In the genomic region with DNA sequence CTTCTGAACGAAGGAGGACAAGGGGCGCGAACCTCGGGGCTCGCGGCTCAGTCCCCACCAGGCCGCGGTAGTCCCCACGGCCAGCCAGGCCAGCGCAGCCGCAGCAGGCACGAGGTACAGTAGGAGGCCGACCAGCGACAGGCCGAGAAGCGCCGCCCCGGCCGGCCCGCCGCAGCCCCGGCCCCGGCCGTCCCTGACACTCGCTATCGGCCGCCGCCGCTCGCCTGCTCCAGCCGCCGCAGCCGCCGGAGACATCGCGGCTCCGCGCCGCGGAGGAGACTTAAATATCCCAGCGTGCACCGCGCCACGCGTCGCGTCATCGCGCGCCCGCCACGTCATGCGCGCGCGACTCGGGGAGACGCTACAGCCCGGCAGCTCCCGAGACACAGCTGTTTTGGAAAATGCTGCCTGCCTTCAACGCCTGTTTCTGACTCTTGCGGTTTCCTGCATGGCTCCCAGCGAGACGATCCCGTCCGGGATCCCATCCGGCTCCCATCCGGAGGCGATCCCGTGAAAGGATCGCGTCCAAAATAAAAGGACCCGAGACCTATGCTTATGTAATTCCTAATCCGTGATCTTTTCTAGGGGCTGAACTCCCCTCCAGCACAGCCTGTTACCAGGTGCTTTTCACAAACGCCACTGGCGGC, we compare ENCODE assay signal across 8 cellular contexts. TPM values are rescaled to one million over a fixed set of nuclear protein-coding genes. Genes with fewer than 3 reads are reported as not detected.
DNase-seq lines count a peak whose midpoint lies in the region; ATAC-seq and TF ChIP-seq lines count a peak whose summit lies in the region.
"Not testable (repeated sequence)": the region's sequence is repeated elsewhere in the genome, so short reads cannot be mapped to it uniquely, and the experiment has no call there.

No MANE protein-coding gene starts in this region.

- H3K27ac Mint-ChIP-seq in nephron progenitor cell, result peak overlapping the region; percentile 99

- TF ChIP-seq POLR2A in transverse colon (IDR thresholded peaks at IDR 0.05), result peak; percentile 26

- H3K36me3 ChIP-seq in HEK293 (ENCODE audit: control insufficient read depth in 2 of 2, insufficient read depth in 1 of 2, low read length in 2 of 2) (peaks cover 15 to 30% of the 10 kb centered on the region in 2 experiments), HUES64 (ENCODE audit: insufficient read depth, low read length) (peaks cover 29% of the 10 kb centered on the region), transverse colon (peaks cover 0 to 23% (median 10%) of the 10 kb centered on the region in 4 donors)

- POLR2A ChIA-PET in HEK293 (lab: Yijun Ruan, JAX), result not testable (repeated sequence)

- not testable (repeated sequence) for H3K4me1 ChIP-seq in HEK293 (ENCODE audit: control insufficient read depth, insufficient read depth, low read length); HUES64 (ENCODE audit: insufficient read depth, low read length); transverse colon

- TF ChIP-seq CTCF in HEK293 (tag by site-specific recombination; IDR thresholded peaks at IDR 0.05); astrocyte of the spinal cord (IDR thresholded peaks at IDR 0.05; ENCODE audit: low read depth, low read length); nephron progenitor cell (IDR thresholded peaks at IDR 0.05); transverse colon (IDR thresholded peaks at IDR 0.05): not testable (repeated sequence)

- CTCF ChIA-PET in HEK293 (lab: Yijun Ruan, JAX), result not testable (repeated sequence)

- intact Hi-C loops in Right ventricle myocardium inferior (cut with DNase I); transverse colon (cut with DNase I; ENCODE audit: low total_unique reads): not testable (repeated sequence)

- not testable (repeated sequence) for H3K27me3 Mint-ChIP-seq in nephron progenitor cell (ENCODE audit: low read depth, poor library complexity)

- not testable (repeated sequence) for TF ChIP-seq EP300 in transverse colon (IDR thresholded peaks at IDR 0.05; ENCODE audit: low read depth)

- peaks cover 24% of the 10 kb centered on the region for H3K36me3 Mint-ChIP-seq in nephron progenitor cell (ENCODE audit: low read depth)

- ATAC-seq in GM18502 (IDR thresholded peaks at IDR 0.05; ENCODE audit: poor library complexity, unreplicated experiment) (peak; percentile 84), Right ventricle myocardium inferior (peak; percentile 97)

- H3K27me3 ChIP-seq in HUES64 (ENCODE audit: insufficient read depth, low read length); transverse colon: not testable (repeated sequence)

- in situ Hi-C loops in astrocyte of the spinal cord (cut with HindIII; ENCODE audit: low sequenced_read_pairs); transverse colon (cut with MboI; ENCODE audit: low pct_ligation_motif_present in 1 of 4, low pct_unique_long_range_greater_than_20kb in 1 of 4, low sequenced_read_pairs in 3 of 4): not testable (repeated sequence)

- peak overlapping the region; percentile 91 for H3K4me3 Mint-ChIP-seq in nephron progenitor cell

- not testable (repeated sequence) for H3K9me3 ChIP-seq in HEK293 (ENCODE audit: control insufficient read depth, insufficient read depth, low read depth, low read length); HUES64 (ENCODE audit: insufficient read depth, low read depth, low read length); transverse colon

- peak; percentile 15 for DNase-seq in T-helper 9 cell
- DNase-seq in astrocyte of the spinal cord (ENCODE audit: low read depth, low spot score), result peak; percentile 9
- not testable (repeated sequence) for DNase-seq in Right ventricle myocardium inferior (ENCODE audit: missing footprints); transverse colon
- peak; percentile 66 for DNase-seq in nephron progenitor cell

- WGBS in HUES64, result under 1% methylated on average over 26 of the region's 76 CpGs
- WGBS in transverse colon (ENCODE audit: low coverage in 1 of 2), 2 donors, result no CpG with 5 or more reads among the region's 76 CpGs

- H3K9ac ChIP-seq in HUES64 (ENCODE audit: low read depth, low read length), result peak overlapping the region; percentile 86

- H3K27ac ChIP-seq in HEK293 (ENCODE audit: extremely low read depth, low read depth, low read length), result peak overlapping the region; percentile 31; the same call in 1 of the 2 replicates
- H3K27ac ChIP-seq in HUES64 (ENCODE audit: low read depth, low read length), result peak overlapping the region; percentile 70; the same call in 1 of the 2 replicates
- H3K27ac ChIP-seq in transverse colon, result peak overlapping the region; percentile 88 to 91 (median 90)

- H3K9me3 Mint-ChIP-seq in nephron progenitor cell, result not testable (repeated sequence)

- H3K4me3 ChIP-seq in HEK293 (ENCODE audit: low read depth, low read length) (peak overlapping the region; percentile 53), HUES64 (ENCODE audit: low read length) (peak overlapping the region; percentile 70), astrocyte of the spinal cord (ENCODE audit: low read depth, low read length) (peak overlapping the region; percentile 51), transverse colon (peak overlapping the region; percentile 53 to 73 (median 58))

- H3K4me1 Mint-ChIP-seq in nephron progenitor cell, result not testable (repeated sequence)

TF ChIP-seq in HEK293, 187 proteins besides CTCF, POLR2A, EP300 and RAD21:
- TF ChIP-seq, protein P1, sequence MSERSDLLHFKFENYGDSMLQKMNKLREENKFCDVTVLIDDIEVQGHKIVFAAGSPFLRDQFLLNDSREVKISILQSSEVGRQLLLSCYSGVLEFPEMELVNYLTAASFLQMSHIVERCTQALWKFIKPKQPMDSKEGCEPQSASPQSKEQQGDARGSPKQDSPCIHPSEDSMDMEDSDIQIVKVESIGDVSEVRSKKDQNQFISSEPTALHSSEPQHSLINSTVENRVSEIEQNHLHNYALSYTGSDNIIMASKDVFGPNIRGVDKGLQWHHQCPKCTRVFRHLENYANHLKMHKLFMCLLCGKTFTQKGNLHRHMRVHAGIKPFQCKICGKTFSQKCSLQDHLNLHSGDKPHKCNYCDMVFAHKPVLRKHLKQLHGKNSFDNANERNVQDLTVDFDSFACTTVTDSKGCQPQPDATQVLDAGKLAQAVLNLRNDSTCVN (tag by site-specific recombination; optimal IDR thresholded peaks at IDR 0.05), result peak; percentile 37
- 0 out of 2 replicates have a peak, but pooled peaks have one; percentile 32 for TF ChIP-seq ZSCAN30 (tag by site-specific recombination; IDR thresholded peaks at IDR 0.05)

RNA-seq across cellular contexts. Expression of a gene that starts 43.5 kb away (rescaled TPM):
- 29.1 TPM for polyA plus RNA-seq in HUES64 (2013, experiment 1 of 2)
- 31.0 TPM for polyA plus RNA-seq in HUES64 (2013, experiment 2 of 2)
- total RNA-seq in Right ventricle myocardium inferior, result 19.4 TPM
- 10 to 100 TPM; 20.5 to 76.4 (median 40.6) TPM for total RNA-seq in transverse colon

RNA-seq across cellular contexts. Expression of a gene that starts 47.2 kb away (rescaled TPM):
- 0.25 TPM for polyA plus RNA-seq in HUES64 (2013, experiment 1 of 2)
- polyA plus RNA-seq in HUES64 (2013, experiment 2 of 2), result 0.57 TPM
- 0.41 TPM for total RNA-seq in Right ventricle myocardium inferior
- total RNA-seq in transverse colon, result 1 to 10 TPM in 2 of 4 donors, under 1 TPM in 2; 0.20 to 3.7 (median 1.7) TPM

RNA-seq across cellular contexts. Expression of a gene that starts 49.5 kb away (rescaled TPM):
- not detected for polyA plus RNA-seq in HUES64 (2013, experiment 1 of 2)
- polyA plus RNA-seq in HUES64 (2013, experiment 2 of 2), result not detected
- total RNA-seq in Right ventricle myocardium inferior (not detected), transverse colon (not detected)

Comparison
In these comparisons a context has a peak if more than half of its experiments do, and no peak if none do; other contexts are left out.
1. H3K27ac ChIP-seq: peak in every context shown above with its lines; median percentile 90 in transverse colon; 70 in HUES64; 31 in HEK293.